9 cellular contexts compared by ENCODE assay signal in the genomic region with DNA sequence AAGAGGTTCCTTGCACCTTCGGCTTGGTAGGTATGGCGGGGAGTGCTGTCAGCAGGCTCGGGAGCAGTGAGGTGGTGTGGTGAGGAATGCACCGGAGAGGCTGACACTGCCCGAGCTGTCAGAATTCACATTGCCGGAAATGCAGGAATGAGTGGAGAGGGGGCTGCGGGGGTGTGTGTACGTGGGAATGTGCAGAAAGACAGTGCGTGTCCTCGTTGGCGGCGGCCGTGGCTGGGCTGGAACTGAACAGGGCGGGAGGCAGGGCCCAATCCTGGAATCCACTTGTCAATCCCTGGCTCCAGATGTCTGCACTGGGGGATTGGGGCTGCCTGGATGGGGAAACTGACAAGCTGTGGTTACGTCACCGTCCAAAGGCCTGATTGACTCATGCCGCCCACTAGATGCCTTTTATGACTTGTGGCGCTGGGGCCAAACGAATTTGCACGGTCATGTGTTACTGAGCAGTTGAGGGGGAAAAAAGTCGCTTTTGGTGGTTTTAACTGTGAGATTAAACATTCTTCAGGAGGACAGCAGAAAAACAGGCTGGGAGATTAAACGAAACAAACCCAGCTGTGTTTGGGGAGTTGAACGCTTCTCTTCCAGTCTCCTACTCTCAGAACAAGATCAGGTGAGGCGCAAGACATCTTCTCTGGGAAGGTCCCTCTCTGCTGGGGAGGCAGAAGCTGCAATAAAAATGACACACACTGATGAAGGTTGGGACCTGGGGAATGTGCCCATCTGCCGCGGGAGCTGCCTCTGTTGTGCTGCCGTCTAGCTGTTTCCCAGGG.
DNase-seq lines count a peak whose midpoint lies in the region; TF ChIP-seq lines count a peak whose summit lies in the region.
"Had no signal": no experiment of that assay in that cellular context is flagged by ENCODE, and none has a peak within 500 bp of the region (broad histone marks: within the 10 kb centered on the region; RNA-seq: fewer than 3 reads in every experiment).

No MANE protein-coding gene starts in this region.

- H3K4me3 ChIP-seq in HEK293 (ENCODE audit: low read depth, low read length): no peak overlapping the region

- POLR2A ChIA-PET in HEK293 (lab: Yijun Ruan, JAX): no interaction called here

- in situ Hi-C loops in G401 (cut with HindIII; ENCODE audit: low sequenced_read_pairs): no loop called here

- CTCF ChIA-PET in HEK293 (lab: Yijun Ruan, JAX): interaction anchor here (0.5 to 0.8 kb wide), 3 partner anchors 9 to 203 kb away, joined by 3 to 4 read pairs (median 3); no protein-coding TSS in a partner anchor

- H3K27ac ChIP-seq in HEK293 (ENCODE audit: extremely low read depth, low read depth, low read length): no peak overlapping the region

- no peaks in the 10 kb centered on the region for H3K4me1 ChIP-seq in HEK293 (ENCODE audit: control insufficient read depth, insufficient read depth, low read length)

- H3K9me3 ChIP-seq in HEK293 (ENCODE audit: control insufficient read depth, insufficient read depth, low read depth, low read length): no peaks in the 10 kb centered on the region

- peak; percentile 89 for DNase-seq in amniotic stem cell (lab: John Stamatoyannopoulos, UW)
- peak; percentile 94 for DNase-seq in iris pigment epithelial cell (ENCODE audit: low read depth)
- peak; percentile 93 for DNase-seq in stromal cell of bone marrow (ENCODE audit: low read depth)
- no peak for DNase-seq in G401 (ENCODE audit: low spot score)
- DNase-seq in NAMALWA (ENCODE audit: low spot score): no peak
- no peak for DNase-seq in NCI-H2227 (lab: John Stamatoyannopoulos, UW; ENCODE audit: unreplicated experiment)
- no peak for DNase-seq in NCI-H146 (lab: John Stamatoyannopoulos, UW)
- DNase-seq: head of caudate nucleus had no signal

- H3K36me3 ChIP-seq in HEK293 (ENCODE audit: control insufficient read depth in 2 of 2, insufficient read depth in 1 of 2, low read length in 2 of 2): no peaks in the 10 kb centered on the region

- TF ChIP-seq CTCF in HEK293 (tag by site-specific recombination; IDR thresholded peaks at IDR 0.05): no peak

TF ChIP-seq in HEK293, 187 proteins besides CTCF, POLR2A, EP300 and RAD21:
- peak; percentile 60 for TF ChIP-seq ZFHX2 (tag by site-specific recombination; conservative IDR thresholded peaks at IDR 0.05)
- no peak for TF ChIP-seq ZNF426 (tag by site-specific recombination; IDR thresholded peaks at IDR 0.05)
- peak; percentile 68 for TF ChIP-seq EGR2 (tag by site-specific recombination; IDR thresholded peaks at IDR 0.05; ENCODE audit: low read depth)
- TF ChIP-seq HOXD13 (CRISPR knock-in tag; IDR thresholded peaks at IDR 0.05; ENCODE audit: borderline replicate concordance): peak; percentile 78; the same call in 1 of the 2 replicates
- 0 out of 2 replicates have a peak, but pooled peaks have one; percentile 21 for TF ChIP-seq ZNF10 (tag by site-specific recombination; IDR thresholded peaks at IDR 0.05)
- TF ChIP-seq ZFP37 (tag by site-specific recombination; IDR thresholded peaks at IDR 0.05): no peak
- TF ChIP-seq PRDM1 (tag by site-specific recombination; IDR thresholded peaks at IDR 0.05): no peak
TF ChIP-seq in HEK293: peak in this region for 4.

Comparison
In these comparisons a context has a peak if more than half of its experiments do, and no peak if none do; other contexts are left out.
1. DNase-seq: peak in amniotic stem cell (single experiment), iris pigment epithelial cell (single experiment) and stromal cell of bone marrow (single experiment); none in G401 (single experiment), NAMALWA (single experiment), NCI-H2227 (single experiment) and NCI-H146 (single experiment).